ENCODE assay signal across 9 cellular contexts in the genomic region with DNA sequence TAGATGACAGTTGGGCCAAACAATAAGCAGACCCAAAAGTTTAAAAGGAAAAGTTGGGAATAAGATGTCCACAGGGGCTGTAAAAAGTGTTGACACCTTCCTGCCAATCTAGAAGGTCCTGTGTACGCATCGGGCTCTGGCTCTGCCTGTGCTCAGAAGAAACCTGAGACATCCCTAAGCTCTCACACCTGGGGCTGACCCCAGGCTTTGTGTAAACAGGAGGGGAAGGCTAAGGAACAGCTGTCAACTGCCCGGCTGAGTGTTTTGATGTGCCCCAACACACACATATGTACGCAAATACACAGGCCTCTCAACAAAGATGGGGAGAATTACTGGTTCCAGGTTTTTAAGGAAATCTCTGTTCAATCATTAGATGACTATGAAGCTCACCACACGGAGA. TPM values are rescaled to one million over a fixed set of nuclear protein-coding genes. Genes with fewer than 3 reads are reported as not detected.
DNase-seq lines count a peak whose midpoint lies in the region; ATAC-seq, FAIRE-seq and TF ChIP-seq lines count a peak whose summit lies in the region.
"Had no signal": no experiment of that assay in that cellular context is flagged by ENCODE, and none has a peak within 500 bp of the region (broad histone marks: within the 10 kb centered on the region; RNA-seq: fewer than 3 reads in every experiment).

No MANE protein-coding gene starts in this region.

- H3K4me1 Mint-ChIP-seq in activated T-cell treated with anti-CD3 and anti-CD28 coated beads, Interleukin-2, amount 50 U/mL, for 24 hours (ENCODE audit: low read depth), result peaks cover 77% of the 10 kb centered on the region
- H3K4me1 Mint-ChIP-seq in activated naive CD8-positive, alpha-beta T cell treated with anti-CD3 and anti-CD28 coated beads for 36 hours, result peaks cover 44% of the 10 kb centered on the region

- peaks cover 85% of the 10 kb centered on the region for H3K79me2 ChIP-seq in smooth muscle cell (ENCODE audit: low read depth)

- H3K9me3 Mint-ChIP-seq in activated T-cell treated with anti-CD3 and anti-CD28 coated beads, Interleukin-2, amount 50 U/mL, for 24 hours, result peaks cover 7% of the 10 kb centered on the region
- H3K9me3 Mint-ChIP-seq in activated naive CD8-positive, alpha-beta T cell treated with anti-CD3 and anti-CD28 coated beads for 36 hours, result peaks cover 16% of the 10 kb centered on the region

- peak overlapping the region; percentile 4 for H3K27ac Mint-ChIP-seq in activated T-cell treated with anti-CD3 and anti-CD28 coated beads, Interleukin-2, amount 50 U/mL, for 24 hours
- no peak overlapping the region for H3K27ac Mint-ChIP-seq in activated naive CD8-positive, alpha-beta T cell treated with anti-CD3 and anti-CD28 coated beads for 36 hours

- H3K36me3 ChIP-seq in bronchial epithelial cell (ENCODE audit: control insufficient read depth, insufficient read depth, low read length), result no peaks in the 10 kb centered on the region
- no peaks in the 10 kb centered on the region for H3K36me3 ChIP-seq in smooth muscle cell (ENCODE audit: low read depth)

- WGBS in smooth muscle cell (ENCODE audit: low lambda C conversion rate), result 27% methylated on average over 5 of the region's 5 CpGs

- H3K4me3 ChIP-seq in bronchial epithelial cell (ENCODE audit: low read depth, low read length) (no peak overlapping the region), smooth muscle cell (no peak overlapping the region)

- no peak for DNase-seq in activated T-cell treated with anti-CD3 and anti-CD28 coated beads, Interleukin-2, amount 50 U/mL, for 24 hours
- DNase-seq in activated T-cell treated with anti-CD3 and anti-CD28 coated beads, Interleukin-2, amount 50 U/mL, for 1 hour, result no peak
- DNase-seq in NCI-H2029 (lab: John Stamatoyannopoulos, UW) (peak; percentile 83), bronchial epithelial cell (ENCODE audit: low read depth) (peak; percentile 48), smooth muscle cell (lab: John Stamatoyannopoulos, UW; ENCODE audit: unreplicated experiment) (no peak)
- DNase-seq in activated naive CD8-positive, alpha-beta T cell treated with anti-CD3 and anti-CD28 coated beads for 36 hours, result no peak

- H3K9me3 ChIP-seq in smooth muscle cell (replicated peaks; ENCODE audit: low read depth), result no peaks in the 10 kb centered on the region

- ATAC-seq in GM19035 (IDR thresholded peaks at IDR 0.05; ENCODE audit: unreplicated experiment), result no peak
- ATAC-seq in HG03175 (IDR thresholded peaks at IDR 0.05; ENCODE audit: unreplicated experiment), result no peak

- H3K4me1 ChIP-seq in smooth muscle cell (ENCODE audit: low read depth), result peaks cover 14% of the 10 kb centered on the region

- FAIRE-seq in bronchial epithelial cell (lab: Jason Lieb, UNC), result no peak

- TF ChIP-seq CTCF in bronchial epithelial cell (IDR thresholded peaks at IDR 0.05; ENCODE audit: insufficient read depth, low read length, severe bottlenecking) (no peak), smooth muscle cell (IDR thresholded peaks at IDR 0.05; ENCODE audit: borderline replicate concordance, insufficient read depth, poor library complexity, severe bottlenecking) (no peak)

- no peak overlapping the region for H3K27ac ChIP-seq in smooth muscle cell (ENCODE audit: low read depth)
- H3K27ac ChIP-seq: 22Rv1 had no signal

- no peaks in the 10 kb centered on the region for H3F3A ChIP-seq in smooth muscle cell (ENCODE audit: low read depth)

- H3K4me2 ChIP-seq in smooth muscle cell, result peak overlapping the region; percentile 5

- peaks cover 91% of the 10 kb centered on the region for H4K20me1 ChIP-seq in smooth muscle cell (ENCODE audit: low read depth)

- peaks cover 6% of the 10 kb centered on the region for H3K36me3 Mint-ChIP-seq in activated T-cell treated with anti-CD3 and anti-CD28 coated beads, Interleukin-2, amount 50 U/mL, for 24 hours (ENCODE audit: low read depth)
- peaks cover 30% of the 10 kb centered on the region for H3K36me3 Mint-ChIP-seq in activated naive CD8-positive, alpha-beta T cell treated with anti-CD3 and anti-CD28 coated beads for 36 hours

- no peaks in the 10 kb centered on the region for H3K27me3 Mint-ChIP-seq in activated T-cell treated with anti-CD3 and anti-CD28 coated beads, Interleukin-2, amount 50 U/mL, for 24 hours
- H3K27me3 Mint-ChIP-seq in activated naive CD8-positive, alpha-beta T cell treated with anti-CD3 and anti-CD28 coated beads for 36 hours, result no peaks in the 10 kb centered on the region

- H3K27me3 ChIP-seq in bronchial epithelial cell (ENCODE audit: control insufficient read depth, insufficient read depth, low read length) (no peaks in the 10 kb centered on the region), smooth muscle cell (ENCODE audit: low read depth) (no peaks in the 10 kb centered on the region)

- no peak overlapping the region for H3K9ac ChIP-seq in smooth muscle cell (ENCODE audit: low read depth)

- H2AFZ ChIP-seq in smooth muscle cell (ENCODE audit: low read depth), result no peak overlapping the region

- no peak overlapping the region for H3K4me3 Mint-ChIP-seq in activated T-cell treated with anti-CD3 and anti-CD28 coated beads, Interleukin-2, amount 50 U/mL, for 24 hours
- no peak overlapping the region for H3K4me3 Mint-ChIP-seq in activated naive CD8-positive, alpha-beta T cell treated with anti-CD3 and anti-CD28 coated beads for 36 hours

RNA-seq across cellular contexts. Expression of gene TMEM131, which starts 59.5 kb away (rescaled TPM):
- total RNA-seq in bronchial epithelial cell (14.0 and 14.7 TPM in 2 replicates), smooth muscle cell (32.3 and 39.0 TPM in 2 replicates)
- polyA plus RNA-seq in smooth muscle cell, result 16.7 and 20.6 TPM in 2 replicates
- 10 to 100 TPM; 25.2 to 27.9 TPM for total RNA-seq in activated naive CD8-positive, alpha-beta T cell treated with anti-CD3 and anti-CD28 coated beads for 36 hours

Comparison
In these comparisons a context has a peak if more than half of its experiments do, and no peak if none do; other contexts are left out.
1. DNase-seq: peak in NCI-H2029 (single experiment) and bronchial epithelial cell (single experiment); none in activated T-cell treated with anti-CD3 and anti-CD28 coated beads, Interleukin-2, amount 50 U/mL, for 24 hours (single experiment), activated T-cell treated with anti-CD3 and anti-CD28 coated beads, Interleukin-2, amount 50 U/mL, for 1 hour (single experiment), smooth muscle cell (single experiment) and activated naive CD8-positive, alpha-beta T cell treated with anti-CD3 and anti-CD28 coated beads for 36 hours (single experiment).